Comparison of ENCODE assay signal across 23 cellular contexts in the genomic region with DNA sequence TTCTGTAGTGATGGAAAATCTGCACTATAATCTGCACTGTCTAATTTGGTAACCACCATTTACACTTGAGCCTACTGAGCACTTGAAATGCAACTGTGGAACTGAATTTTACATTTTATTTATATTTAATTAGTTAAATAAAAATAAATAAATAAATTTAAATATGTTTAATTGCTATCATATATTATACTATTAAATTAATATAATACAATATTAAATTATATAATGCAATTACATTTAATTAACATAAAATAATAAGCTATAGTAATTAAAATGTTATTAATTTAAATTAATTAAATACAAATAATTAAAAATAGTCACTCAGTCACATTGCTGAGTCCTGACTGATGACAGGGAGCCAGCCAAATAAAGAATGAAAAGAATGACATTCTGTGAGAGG.
"Had no signal": no experiment of that assay in that cellular context is flagged by ENCODE, and none has a peak within 500 bp of the region (broad histone marks: within the 10 kb centered on the region; RNA-seq: fewer than 3 reads in every experiment).

No MANE protein-coding gene starts in this region.

- H3K27ac ChIP-seq: SJSA1, SK-N-MC had no signal

- H3K27me3 ChIP-seq: MG63, SJSA1 had no signal

- FAIRE-seq: HepG2 had no signal

- ATAC-seq: HepG2, Panc1, PC-3, Right ventricle myocardium inferior had no signal

- H3K4me3 ChIP-seq: MG63, SJSA1, SK-N-MC had no signal

- DNase-seq: IMR-90, Karpas-422, KG1, MG63, NCI-H1092, NCI-H1105 treated with DMSO at 0.1 percent for 48 hours, NCI-H1417 treated with DMSO at 0.1 percent for 48 hours, NCI-H146, NCI-H1694 treated with DMSO at 0.1 percent for 48 hours, NCI-H1930, NCI-H2081, NCI-H2107, NCI-H2227 treated with DMSO at 0.1 percent for 48 hours, NCI-H524, NCI-H69, NCI-H774, PC-3, SIG-M5 had no signal

- H3K4me1 ChIP-seq: SJSA1 had no signal

- H3K36me3 ChIP-seq: MG63, SJSA1 had no signal

- H3K9me3 ChIP-seq: MG63, SJSA1 had no signal
